ENCODE assay signal across 26 cellular contexts in the genomic region with DNA sequence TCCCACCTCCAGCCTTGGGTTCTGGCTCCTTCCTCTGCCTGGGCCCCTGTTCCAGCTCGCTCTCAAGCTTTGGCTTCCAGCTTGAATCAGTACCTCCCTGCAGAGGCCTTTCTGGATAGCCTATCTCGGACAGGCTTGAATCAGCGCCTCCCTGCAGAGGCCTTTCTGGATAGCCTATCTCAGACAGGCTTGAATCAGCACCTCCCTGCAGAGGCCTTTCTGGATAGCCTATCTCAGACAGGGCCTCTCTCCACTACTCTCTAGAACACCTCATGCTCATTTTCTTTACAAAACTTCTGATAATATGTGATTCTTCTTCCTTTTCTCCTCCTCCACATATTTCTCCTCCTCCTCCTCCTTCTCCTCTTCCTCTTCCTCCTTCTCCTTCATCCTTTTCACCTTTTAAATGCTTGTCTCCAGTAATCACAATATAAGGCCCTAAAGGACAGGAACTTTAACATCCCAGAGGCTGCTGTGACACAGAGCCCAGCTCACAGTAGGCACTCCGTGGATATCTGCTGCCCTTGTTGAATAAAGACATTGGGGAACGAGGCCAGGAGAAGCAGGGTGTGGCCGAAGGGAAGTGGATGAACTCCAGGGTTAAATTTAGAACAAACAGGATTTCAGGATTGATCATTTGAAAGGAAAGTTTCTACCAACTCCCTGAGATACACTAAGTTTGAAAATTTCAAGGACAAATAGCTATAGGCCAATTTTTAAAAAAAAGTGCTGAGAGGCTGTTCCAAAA. TPM values are rescaled to one million over a fixed set of nuclear protein-coding genes. Genes with fewer than 3 reads are reported as not detected.
DNase-seq lines count a peak whose midpoint lies in the region; ATAC-seq and TF ChIP-seq lines count a peak whose summit lies in the region.
"Had no signal": no experiment of that assay in that cellular context is flagged by ENCODE, and none has a peak within 500 bp of the region (broad histone marks: within the 10 kb centered on the region; RNA-seq: fewer than 3 reads in every experiment).

No MANE protein-coding gene starts in this region.

- H3K4ac ChIP-seq in mesenchymal stem cell (ENCODE audit: low read depth in 1 of 2, low read length in 2 of 2), result no peak overlapping the region

- H2BK12ac ChIP-seq in mesenchymal stem cell (ENCODE audit: low read length in 2 of 2), result no peak overlapping the region

- H3K18ac ChIP-seq in mesenchymal stem cell (ENCODE audit: low read depth in 1 of 2, low read length in 2 of 2), result no peak overlapping the region

- H3K27me3 ChIP-seq in mammary epithelial cell (ENCODE audit: insufficient read depth, low read length), result no peaks in the 10 kb centered on the region
- peaks cover 8 to 25% of the 10 kb centered on the region in 2 experiments for H3K27me3 ChIP-seq in mesenchymal stem cell (ENCODE audit: control insufficient read depth in 1 of 2, insufficient read depth in 1 of 2, low read length in 2 of 2)
- H3K27me3 ChIP-seq in upper lobe of right lung, result no peaks in the 10 kb centered on the region
- H3K27me3 ChIP-seq in transverse colon, result peaks cover 4% of the 10 kb centered on the region
- H3K27me3 ChIP-seq: ascending aorta, thyroid gland had no signal

- CTCF ChIA-PET in MCF 10A (lab: Yijun Ruan, JAX), result interaction anchor here (0.6 kb wide), 1 partner anchor 148 kb away, joined by 3 read pairs; no protein-coding TSS in a partner anchor
- CTCF ChIA-PET in mammary epithelial cell (lab: Charles Lee; ENCODE audit: low non-redundant PET), result no interaction called here
- CTCF ChIA-PET in activated CD8-positive, alpha-beta memory T cell treated with anti-CD3 and anti-CD28 coated beads, Interleukin-2, amount 10 ng/mL, durations not matched to agents 7 days and 5 days (lab: Charles Lee), result no interaction called here

- in situ Hi-C loops in mammary epithelial cell (cut with MboI; ENCODE audit: low sequenced_read_pairs in 2 of 2) (no loop called here), transverse colon (cut with MboI; ENCODE audit: low pct_ligation_motif_present in 1 of 4, low pct_unique_long_range_greater_than_20kb in 1 of 4, low sequenced_read_pairs in 3 of 4) (loop anchor here in 1 of 4 donors (25.0 kb wide), 1 partner anchor 351 kb away; a partner anchor contains a TSS)

- no peak overlapping the region for H2BK15ac ChIP-seq in mesenchymal stem cell (ENCODE audit: low read depth, poor library complexity, severe bottlenecking)

- H3K36me3 ChIP-seq in mammary epithelial cell (ENCODE audit: insufficient read depth, low read length) (no peaks in the 10 kb centered on the region), mesenchymal stem cell (ENCODE audit: control insufficient read depth in 1 of 2, insufficient read depth in 2 of 2, low read depth in 1 of 2, low read length in 2 of 2) (no peaks in the 10 kb centered on the region), upper lobe of right lung (no peaks in the 10 kb centered on the region), transverse colon (no peaks in the 10 kb centered on the region)
- H3K36me3 ChIP-seq: ascending aorta, gastroesophageal sphincter, thyroid gland had no signal

- no peaks in the 10 kb centered on the region for H3K79me2 ChIP-seq in mammary epithelial cell (ENCODE audit: insufficient read depth, low read length)

- no peak overlapping the region for H2BK5ac ChIP-seq in mesenchymal stem cell (ENCODE audit: low read depth, low read length, poor library complexity, severe bottlenecking)

- H3K9me3 Mint-ChIP-seq in MCF 10A (ENCODE audit: unreplicated experiment), result no peaks in the 10 kb centered on the region
- H3K9me3 Mint-ChIP-seq in activated CD8-positive, alpha-beta memory T cell treated with anti-CD3 and anti-CD28 coated beads, Interleukin-2, amount 10 ng/mL, durations not matched to agents 7 days and 5 days (ENCODE audit: low read depth), result no peaks in the 10 kb centered on the region
- H3K9me3 Mint-ChIP-seq: activated naive CD4-positive, alpha-beta T cell treated with anti-CD3 and anti-CD28 coated beads for 36 hours; activated T-cell treated with anti-CD3 and anti-CD28 coated beads, Interleukin-2, amount 50 U/mL, for 72 hours had no signal

- no peak overlapping the region for H3K23ac ChIP-seq in mesenchymal stem cell (ENCODE audit: low read length in 2 of 2)

- H3K9ac ChIP-seq in mammary epithelial cell (ENCODE audit: insufficient read depth, low read length), result no peak overlapping the region
- peak overlapping the region; percentile 62 for H3K9ac ChIP-seq in mesenchymal stem cell (ENCODE audit: low read length)
- H3K9ac ChIP-seq: KMS-11 had no signal

- BruUV-seq in MCF 10A (replicated peaks; lab: Mats Ljungman, UMichigan), result no TSS peak
- no TSS peak for BruUV-seq in mammary epithelial cell (replicated peaks; lab: Mats Ljungman, UMichigan)

- no peak overlapping the region for H3K4me3 ChIP-seq in mammary epithelial cell (replicated peaks in 1 of 3; ENCODE audit: insufficient read depth in 1 of 3, low read depth in 2 of 3, low read length in 3 of 3)
- no peak overlapping the region for H3K4me3 ChIP-seq in fibroblast of the aortic adventitia (ENCODE audit: low read depth, low read length)
- peak overlapping the region in 1 of 2 experiments; percentile 21 for H3K4me3 ChIP-seq in mesenchymal stem cell (ENCODE audit: insufficient read depth in 1 of 2, low read depth in 1 of 2, low read length in 2 of 2)
- no peak overlapping the region for H3K4me3 ChIP-seq in upper lobe of right lung
- no peak overlapping the region for H3K4me3 ChIP-seq in transverse colon
- H3K4me3 ChIP-seq: ascending aorta, gastroesophageal sphincter, GM12878, skin epidermis, thyroid gland had no signal

- no peak for ATAC-seq in upper lobe of right lung
- ATAC-seq in activated CD8-positive, alpha-beta memory T cell treated with anti-CD3 and anti-CD28 coated beads, Interleukin-2, amount 10 ng/mL, durations not matched to agents 7 days and 5 days, result no peak
- ATAC-seq: activated T-cell treated with anti-CD3 and anti-CD28 coated beads, Interleukin-2, amount 50 U/mL, for 72 hours; gastroesophageal sphincter; GM12878 had no signal

- no peak overlapping the region for H4K8ac ChIP-seq in mesenchymal stem cell (ENCODE audit: low read length)

- H3K4me2 ChIP-seq in mammary epithelial cell (ENCODE audit: insufficient read depth, low read depth, low read length), result no peak overlapping the region
- no peak overlapping the region for H3K4me2 ChIP-seq in mesenchymal stem cell (ENCODE audit: low read length, poor library complexity, severe bottlenecking)
- H3K4me2 ChIP-seq: KMS-11 had no signal

- H3K27ac ChIP-seq in mammary epithelial cell (ENCODE audit: insufficient read depth, low read depth, low read length) (no peak overlapping the region), mesenchymal stem cell (ENCODE audit: low read length, poor library complexity, severe bottlenecking) (no peak overlapping the region), upper lobe of right lung (peak overlapping the region; percentile 25), transverse colon (no peak overlapping the region)
- H3K27ac ChIP-seq: ascending aorta, KMS-11 had no signal

- TF ChIP-seq CTCF in MCF 10A (IDR thresholded peaks at IDR 0.05; ENCODE audit: unreplicated experiment) (no peak), mammary epithelial cell (conservative IDR thresholded peaks at IDR 0.05 in 1 of 2, IDR thresholded peaks at IDR 0.05 in 1 of 2; ENCODE audit: extremely low read depth in 1 of 2, insufficient read depth in 1 of 2, low read depth in 1 of 2, low read length in 2 of 2) (no peak), fibroblast of the aortic adventitia (IDR thresholded peaks at IDR 0.05; ENCODE audit: insufficient read depth, low read length) (no peak), upper lobe of right lung (IDR thresholded peaks at IDR 0.05) (no peak), transverse colon (IDR thresholded peaks at IDR 0.05) (no peak)

- H3K4me1 ChIP-seq in mammary epithelial cell (ENCODE audit: insufficient read depth, low read length), result peaks cover 6% of the 10 kb centered on the region
- peaks cover 11% of the 10 kb centered on the region for H3K4me1 ChIP-seq in mesenchymal stem cell (ENCODE audit: control insufficient read depth, insufficient read depth, low read depth, low read length)
- peaks cover 22% of the 10 kb centered on the region for H3K4me1 ChIP-seq in upper lobe of right lung
- H3K4me1 ChIP-seq in transverse colon, result no peaks in the 10 kb centered on the region
- H3K4me1 ChIP-seq: ascending aorta had no signal

- H2AFZ ChIP-seq in mammary epithelial cell (ENCODE audit: low read depth, low read length) (no peak overlapping the region), mesenchymal stem cell (ENCODE audit: low read depth, low read length) (no peak overlapping the region)

- H3K79me1 ChIP-seq in mesenchymal stem cell (replicated peaks; ENCODE audit: low read length, poor library complexity, severe bottlenecking), result no peaks in the 10 kb centered on the region

- H3K14ac ChIP-seq in mesenchymal stem cell (ENCODE audit: low read length in 2 of 2), result no peak overlapping the region

- DNase-seq in MCF 10A (ENCODE audit: unreplicated experiment) (no peak), mammary epithelial cell (no peak), fibroblast of the aortic adventitia (ENCODE audit: low read depth) (peak; percentile 57), mesenchymal stem cell (no peak), upper lobe of right lung (no peak), transverse colon (no peak), amniotic stem cell (lab: John Stamatoyannopoulos, UW) (no peak)
- DNase-seq in activated CD8-positive, alpha-beta memory T cell treated with anti-CD3 and anti-CD28 coated beads, Interleukin-2, amount 10 ng/mL, durations not matched to agents 7 days and 5 days, result no peak
- DNase-seq: 8988T; activated CD4-positive, alpha-beta T cell treated with anti-CD3 and anti-CD28 coated beads for 48 hours; activated naive CD4-positive, alpha-beta T cell treated with anti-CD3 and anti-CD28 coated beads for 36 hours; activated T-cell treated with anti-CD3 and anti-CD28 coated beads, Interleukin-2, amount 50 U/mL, for 72 hours; COR-L47; DND-41; NCI-H187; NCI-H774; SIG-M5; stimulated activated naive CD4-positive, alpha-beta T cell; T-helper 1 cell; thyroid gland had no signal

- H3K4me3 Mint-ChIP-seq in MCF 10A (ENCODE audit: unreplicated experiment), result no peak overlapping the region
- no peak overlapping the region for H3K4me3 Mint-ChIP-seq in activated CD8-positive, alpha-beta memory T cell treated with anti-CD3 and anti-CD28 coated beads, Interleukin-2, amount 10 ng/mL, durations not matched to agents 7 days and 5 days
- H3K4me3 Mint-ChIP-seq: activated naive CD4-positive, alpha-beta T cell treated with anti-CD3 and anti-CD28 coated beads for 36 hours; activated T-cell treated with anti-CD3 and anti-CD28 coated beads, Interleukin-2, amount 50 U/mL, for 72 hours; nephron had no signal

- TF ChIP-seq EP300 in transverse colon (IDR thresholded peaks at IDR 0.05; ENCODE audit: low read depth), result no peak

- dilution Hi-C loops in mammary epithelial cell (cut with HindIII; ENCODE audit: low sequenced_read_pairs), result no loop called here

- no peak overlapping the region for H4K91ac ChIP-seq in mesenchymal stem cell (ENCODE audit: low read length)

- peaks cover 16% of the 10 kb centered on the region for H3K4me1 Mint-ChIP-seq in MCF 10A (ENCODE audit: insufficient read depth, unreplicated experiment)
- peaks cover 5% of the 10 kb centered on the region for H3K4me1 Mint-ChIP-seq in activated CD8-positive, alpha-beta memory T cell treated with anti-CD3 and anti-CD28 coated beads, Interleukin-2, amount 10 ng/mL, durations not matched to agents 7 days and 5 days

- intact Hi-C loops in MCF 10A (cut with micrococcal nuclease) (no loop called here), mammary epithelial cell (cut with micrococcal nuclease) (no loop called here), upper lobe of right lung (cut with DNase I) (no loop called here), transverse colon (cut with DNase I; ENCODE audit: low total_unique reads) (no loop called here)

- H2BK120ac ChIP-seq in mesenchymal stem cell (ENCODE audit: low read depth, low read length), result no peak overlapping the region

- no peak overlapping the region for H2AK5ac ChIP-seq in mesenchymal stem cell (ENCODE audit: low read length, severe bottlenecking)

- no peaks in the 10 kb centered on the region for H4K20me1 ChIP-seq in mammary epithelial cell (ENCODE audit: insufficient read depth, low read length)

- peaks cover 12% of the 10 kb centered on the region for H3K27me3 Mint-ChIP-seq in MCF 10A (ENCODE audit: insufficient read depth, unreplicated experiment)
- peaks cover 48% of the 10 kb centered on the region for H3K27me3 Mint-ChIP-seq in activated CD8-positive, alpha-beta memory T cell treated with anti-CD3 and anti-CD28 coated beads, Interleukin-2, amount 10 ng/mL, durations not matched to agents 7 days and 5 days

- no peak for TF ChIP-seq POLR2A in transverse colon (IDR thresholded peaks at IDR 0.05)

- no peaks in the 10 kb centered on the region for H3K36me3 Mint-ChIP-seq in MCF 10A (ENCODE audit: insufficient read depth, unreplicated experiment)
- H3K36me3 Mint-ChIP-seq in activated CD8-positive, alpha-beta memory T cell treated with anti-CD3 and anti-CD28 coated beads, Interleukin-2, amount 10 ng/mL, durations not matched to agents 7 days and 5 days, result no peaks in the 10 kb centered on the region

- peak overlapping the region; percentile 3 for H3K27ac Mint-ChIP-seq in MCF 10A (ENCODE audit: low read depth, unreplicated experiment)
- H3K27ac Mint-ChIP-seq in activated CD8-positive, alpha-beta memory T cell treated with anti-CD3 and anti-CD28 coated beads, Interleukin-2, amount 10 ng/mL, durations not matched to agents 7 days and 5 days, result no peak overlapping the region
- H3K27ac Mint-ChIP-seq: activated naive CD4-positive, alpha-beta T cell treated with anti-CD3 and anti-CD28 coated beads for 36 hours; activated T-cell treated with anti-CD3 and anti-CD28 coated beads, Interleukin-2, amount 50 U/mL, for 72 hours; nephron had no signal

- WGBS in mammary epithelial cell (ENCODE audit: low coverage, missing lambda C conversion rate), result 70% methylated on average over 5 of the region's 6 CpGs
- 87% methylated on average over 5 of the region's 6 CpGs for WGBS in mesenchymal stem cell
- WGBS in transverse colon (ENCODE audit: low coverage in 1 of 2), 2 donors, result 63% methylated on average over 6 of the region's 6 CpGs; no CpG with 5 or more reads in 1 of the 2 donors

- no peaks in the 10 kb centered on the region for H3K9me3 ChIP-seq in mammary epithelial cell (replicated peaks; ENCODE audit: insufficient read depth, low read length)
- H3K9me3 ChIP-seq in mesenchymal stem cell (ENCODE audit: control insufficient read depth, low read length), result no peaks in the 10 kb centered on the region
- H3K9me3 ChIP-seq in upper lobe of right lung, result no peaks in the 10 kb centered on the region
- H3K9me3 ChIP-seq in transverse colon, result no peaks in the 10 kb centered on the region
- H3K9me3 ChIP-seq: ascending aorta, gastroesophageal sphincter, thyroid gland had no signal

- POLR2A ChIA-PET in MCF 10A (lab: Yijun Ruan, JAX), result no interaction called here

RNA-seq across cellular contexts. Expression of a gene that starts 9.3 kb away (rescaled TPM):
- total RNA-seq in MCF 10A (2022), result 126 and 157 TPM in 2 replicates
- 10 to 100 TPM; 47.8 to 48.8 TPM for total RNA-seq in mammary epithelial cell
- polyA plus RNA-seq in mammary epithelial cell, result 28.0 TPM
- 115 TPM for polyA minus RNA-seq in mammary epithelial cell
- total RNA-seq in fibroblast of the aortic adventitia (ENCODE audit: low replicate concordance), result 32.5 and 89.7 TPM in 2 replicates
- 141 TPM for polyA plus RNA-seq in mesenchymal stem cell (2013, experiment 1 of 2)
- 139 TPM for polyA plus RNA-seq in mesenchymal stem cell (2013, experiment 2 of 2)
- total RNA-seq in upper lobe of right lung, result 136 TPM
- 10 to 100 TPM in 3 of 4 donors, 1 to 10 TPM in 1; 9.6 to 41.1 (median 15.4) TPM for total RNA-seq in transverse colon
- 1 to 10 TPM; 4.5 to 5.4 TPM for total RNA-seq in activated CD8-positive, alpha-beta memory T cell treated with anti-CD3 and anti-CD28 coated beads, Interleukin-2, amount 10 ng/mL, durations not matched to agents 7 days and 5 days

RNA-seq across cellular contexts. Expression of a gene that starts 49.9 kb away (rescaled TPM):
- total RNA-seq in MCF 10A (2022), result 5.3 and 5.8 TPM in 2 replicates
- total RNA-seq in mammary epithelial cell, result 1 to 10 TPM in 1 of 2 donors, under 1 TPM in 1; 0.83 to 3.7 TPM
- 0.15 TPM for polyA plus RNA-seq in mammary epithelial cell
- polyA minus RNA-seq in mammary epithelial cell, result not detected
- total RNA-seq in fibroblast of the aortic adventitia (ENCODE audit: low replicate concordance), result 2.4 and 2.5 TPM in 2 replicates
- 0.43 TPM for polyA plus RNA-seq in mesenchymal stem cell (2013, experiment 1 of 2)
- polyA plus RNA-seq in mesenchymal stem cell (2013, experiment 2 of 2), result 0.37 TPM
- 8.0 TPM for total RNA-seq in upper lobe of right lung
- total RNA-seq in transverse colon, result 1 to 10 TPM in 2 of 4 donors, under 1 TPM in 1, not detected in 1; 0.95 to 1.2 (median 1.2) TPM
- under 1 TPM; 0.14 to 0.29 TPM for total RNA-seq in activated CD8-positive, alpha-beta memory T cell treated with anti-CD3 and anti-CD28 coated beads, Interleukin-2, amount 10 ng/mL, durations not matched to agents 7 days and 5 days
- total RNA-seq: ascending aorta had no signal
